14 cellular contexts compared by ENCODE assay signal in the genomic region with DNA sequence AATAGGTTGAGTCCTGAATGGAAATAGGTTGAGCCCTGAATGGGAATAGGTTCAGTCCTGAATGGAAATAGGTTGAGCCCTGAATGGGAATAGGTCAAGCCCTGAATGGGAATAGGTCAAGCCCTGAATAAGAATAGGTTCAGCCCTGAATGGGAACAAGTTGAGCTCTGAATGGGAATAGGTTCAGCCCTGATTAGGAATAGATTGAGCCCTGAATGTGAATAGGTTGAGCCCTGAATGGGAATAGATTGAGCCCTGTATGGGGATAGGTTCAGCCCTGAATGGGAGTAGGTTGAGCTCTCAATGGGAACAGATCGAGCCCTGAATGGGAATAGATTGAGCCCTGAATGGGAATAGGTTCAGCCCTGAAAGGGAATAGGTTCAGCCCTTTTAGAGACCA.
A peak's percentile ranks its signal among the peaks of the same experiment; 100 is the strongest.
DNase-seq lines count a peak whose midpoint lies in the region; ATAC-seq and TF ChIP-seq lines count a peak whose summit lies in the region.
"Had no signal": no experiment of that assay in that cellular context is flagged by ENCODE, and none has a peak within 500 bp of the region (broad histone marks: within the 10 kb centered on the region; RNA-seq: fewer than 3 reads in every experiment).

No MANE protein-coding gene starts in this region.

- H3K4ac ChIP-seq in neuronal stem cell (ENCODE audit: low read length), result no peak overlapping the region

- H2BK12ac ChIP-seq in neuronal stem cell (ENCODE audit: low read length), result no peak overlapping the region

- H3K4me2 ChIP-seq in neuronal stem cell (ENCODE audit: insufficient read depth, low read length, poor library complexity, severe bottlenecking), result no peak overlapping the region

- no peak overlapping the region for H2AFZ ChIP-seq in neuronal stem cell (ENCODE audit: low read length)

- no peak overlapping the region for H2BK15ac ChIP-seq in neuronal stem cell (ENCODE audit: low read length)

- H4K8ac ChIP-seq in neuronal stem cell (ENCODE audit: low read depth, low read length), result no peak overlapping the region

- H3K23ac ChIP-seq in neuronal stem cell (ENCODE audit: low read depth, low read length, poor library complexity), result no peak overlapping the region

- no peak overlapping the region for H3K18ac ChIP-seq in neuronal stem cell (ENCODE audit: low read length)

- H3K9me3 Mint-ChIP-seq in WTC11, result peaks cover 15% of the 10 kb centered on the region

- H3K9ac ChIP-seq in neuronal stem cell (ENCODE audit: low read depth, low read length, poor library complexity), result no peak overlapping the region

- no peaks in the 10 kb centered on the region for H3K9me3 ChIP-seq in KOPT-K1 (ENCODE audit: insufficient read depth, low read length, poor library complexity, severe bottlenecking)
- H3K9me3 ChIP-seq in neuronal stem cell (replicated peaks in 1 of 2; ENCODE audit: control insufficient read depth in 2 of 2, insufficient read depth in 1 of 2, low read depth in 1 of 2, low read length in 2 of 2), result peaks cover 0 to 11% of the 10 kb centered on the region in 2 donors

- H3K79me1 ChIP-seq in neuronal stem cell (ENCODE audit: low read depth, low read length), result no peaks in the 10 kb centered on the region

- H3K27ac Mint-ChIP-seq in WTC11, result peak overlapping the region; percentile 44; the same call in 1 of the 2 replicates
- H3K27ac Mint-ChIP-seq: CD4-positive, alpha-beta memory T cell; H9 had no signal

- peaks cover 48% of the 10 kb centered on the region for H3K4me1 Mint-ChIP-seq in WTC11
- H3K4me1 Mint-ChIP-seq: CD4-positive, alpha-beta memory T cell had no signal

- H3K4me3 Mint-ChIP-seq in WTC11, result no peak overlapping the region
- H3K4me3 Mint-ChIP-seq: CD4-positive, alpha-beta memory T cell; H9 had no signal

- H3K27me3 ChIP-seq in neuronal stem cell (ENCODE audit: control insufficient read depth in 3 of 3, insufficient read depth in 3 of 3, low read depth in 1 of 3, low read length in 3 of 3), result no peaks in the 10 kb centered on the region

- POLR2A ChIA-PET in WTC11 (lab: Charles Lee), result no interaction called here

- no peak overlapping the region for H2BK5ac ChIP-seq in neuronal stem cell (ENCODE audit: low read length)

- no peak for DNase-seq in WTC11 (ENCODE audit: low spot score)
- DNase-seq in neuronal stem cell (ENCODE audit: low spot score), result no peak
- no peak for DNase-seq in NCI-H1092 (lab: John Stamatoyannopoulos, UW)
- no peak for DNase-seq in GOT3 (lab: John Stamatoyannopoulos, UW)
- DNase-seq in T-helper 2 cell, result no peak
- DNase-seq: C1 segment of cervical spinal cord; Calu3; CD4-positive, alpha-beta memory T cell; COR-L47; DMS79; GF-D8; H9 had no signal

- peak overlapping the region; percentile 100 for H3K27ac ChIP-seq in KOPT-K1 (ENCODE audit: low read depth, low read length, poor library complexity, severe bottlenecking)
- H3K27ac ChIP-seq in neuronal stem cell (replicated peaks; ENCODE audit: low read length), result peak overlapping the region; percentile 60

- no peak for TF ChIP-seq CTCF in WTC11 (IDR thresholded peaks at IDR 0.05)

- no peak overlapping the region for H2AK5ac ChIP-seq in neuronal stem cell (ENCODE audit: low read depth, low read length)

- no peak; the same call in 1 of the 2 replicates for ATAC-seq in WTC11
- ATAC-seq: HCT116 had no signal

- peaks cover 4 to 9% of the 10 kb centered on the region in 2 donors for H3K4me1 ChIP-seq in neuronal stem cell (ENCODE audit: control insufficient read depth in 2 of 2, insufficient read depth in 1 of 2, low read depth in 1 of 2, low read length in 2 of 2)

- WGBS in neuronal stem cell (ENCODE audit: extremely low coverage in 2 of 2, insufficient read length in 2 of 2, insufficient replicate concordance in 1 of 2), 2 donors, result no CpG with 5 or more reads among the region's 1 CpG

- H4K91ac ChIP-seq in neuronal stem cell (ENCODE audit: low read depth, low read length, poor library complexity), result no peak overlapping the region

- H3K36me3 Mint-ChIP-seq in WTC11, result peaks cover 5% of the 10 kb centered on the region; the same call in 1 of the 2 replicates
- H3K36me3 Mint-ChIP-seq: CD4-positive, alpha-beta memory T cell had no signal

- no peak overlapping the region for H3K14ac ChIP-seq in neuronal stem cell (ENCODE audit: low read length)

- no peak overlapping the region for H2BK120ac ChIP-seq in neuronal stem cell (ENCODE audit: low read depth, low read length)

- CTCF ChIA-PET in WTC11 (lab: Charles Lee), result no interaction called here

- H3K36me3 ChIP-seq in KOPT-K1 (ENCODE audit: insufficient read depth, low read length) (no peaks in the 10 kb centered on the region), neuronal stem cell (replicated peaks in 1 of 2; ENCODE audit: control insufficient read depth in 2 of 2, insufficient read depth in 2 of 2, low read length in 2 of 2) (no peaks in the 10 kb centered on the region)

- no peaks in the 10 kb centered on the region for H3K27me3 Mint-ChIP-seq in WTC11 (ENCODE audit: low read depth)
- H3K27me3 Mint-ChIP-seq: CD4-positive, alpha-beta memory T cell had no signal

- H3K4me3 ChIP-seq in neuronal stem cell (ENCODE audit: low read length in 2 of 2), result no peak overlapping the region

TF ChIP-seq in WTC11, 78 proteins besides CTCF, POLR2A, EP300 and RAD21:
- TF ChIP-seq, protein P1, sequence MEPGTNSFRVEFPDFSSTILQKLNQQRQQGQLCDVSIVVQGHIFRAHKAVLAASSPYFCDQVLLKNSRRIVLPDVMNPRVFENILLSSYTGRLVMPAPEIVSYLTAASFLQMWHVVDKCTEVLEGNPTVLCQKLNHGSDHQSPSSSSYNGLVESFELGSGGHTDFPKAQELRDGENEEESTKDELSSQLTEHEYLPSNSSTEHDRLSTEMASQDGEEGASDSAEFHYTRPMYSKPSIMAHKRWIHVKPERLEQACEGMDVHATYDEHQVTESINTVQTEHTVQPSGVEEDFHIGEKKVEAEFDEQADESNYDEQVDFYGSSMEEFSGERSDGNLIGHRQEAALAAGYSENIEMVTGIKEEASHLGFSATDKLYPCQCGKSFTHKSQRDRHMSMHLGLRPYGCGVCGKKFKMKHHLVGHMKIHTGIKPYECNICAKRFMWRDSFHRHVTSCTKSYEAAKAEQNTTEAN (CRISPR knock-in tag; IDR thresholded peaks at IDR 0.05), result peak; percentile 29; the same call in 1 of the 2 replicates
- TF ChIP-seq IRF2 (CRISPR knock-in tag; IDR thresholded peaks at IDR 0.05; ENCODE audit: borderline replicate concordance, low read depth) (no peak), JUN (CRISPR knock-in tag; IDR thresholded peaks at IDR 0.05) (peak; percentile 53; the same call in 1 of the 2 replicates)
